16 cellular contexts compared by ENCODE assay signal in genomic region chr5:92364986-92365550, GRCh38.
DNase-seq lines count a peak whose midpoint lies in the region; TF ChIP-seq lines count a peak whose summit lies in the region.
"Had no signal": no experiment of that assay in that cellular context is flagged by ENCODE, and none has a peak within 500 bp of the region (broad histone marks: within the 10 kb centered on the region; RNA-seq: fewer than 3 reads in every experiment).

No MANE protein-coding gene starts in this region.

- intact Hi-C loops in testis (cut with DNase I; ENCODE audit: low total_unique reads) = no loop called here

- DNase-seq in GM04504 (ENCODE audit: low read depth) = peak; percentile 56
- DNase-seq in astrocyte of the spinal cord (ENCODE audit: low read depth, low spot score) = peak; percentile 86
- DNase-seq in iris pigment epithelial cell (ENCODE audit: low read depth) = peak; percentile 60
- DNase-seq in testis = peak; percentile 44
- DNase-seq in NCI-H2227 treated with DMSO at 0.1 percent for 48 hours (lab: John Stamatoyannopoulos, UW) = no peak
- DNase-seq in KBM-7 = no peak
- DNase-seq in stimulated activated CD4-positive, alpha-beta T cell treated with anti-CD3 and anti-CD28 coated beads, Interleukin-12 subunit alpha, Interleukin-12 subunit beta, amount 100 ng/mL, for 4 hours = no peak
- DNase-seq: activated gamma-delta T cell treated with Interleukin-2 at 50 U/mL for 16 hours, DMS53, left colon, NCI-H1092, NCI-H2081, NCI-H510A treated with DMSO at 0.1 percent for 48 hours, stomach had no signal

- H3K36me3 ChIP-seq in testis (ENCODE audit: low read depth, missing control alignments) = no peaks in the 10 kb centered on the region
- H3K36me3 ChIP-seq: gastroesophageal sphincter, neutrophil, stomach had no signal

- H3K27ac ChIP-seq in testis = no peak overlapping the region
- H3K27ac ChIP-seq: gastroesophageal sphincter, neutrophil, stomach had no signal

- no peak overlapping the region for H3K4me3 ChIP-seq in astrocyte of the spinal cord (ENCODE audit: low read depth, low read length)
- no peak overlapping the region for H3K4me3 ChIP-seq in testis
- H3K4me3 ChIP-seq: gastroesophageal sphincter, stomach had no signal

- in situ Hi-C loops in astrocyte of the spinal cord (cut with HindIII; ENCODE audit: low sequenced_read_pairs) (no loop called here), KBM-7 (cut with MboI; ENCODE audit: low pct_unique_long_range_greater_than_20kb, low sequenced_read_pairs) (no loop called here)

- H3K9me3 ChIP-seq in testis = no peaks in the 10 kb centered on the region
- H3K9me3 ChIP-seq: neutrophil had no signal

- no peak for TF ChIP-seq POLR2A in testis (IDR thresholded peaks at IDR 0.05)

- no peaks in the 10 kb centered on the region for H3K27me3 ChIP-seq in testis
- H3K27me3 ChIP-seq: gastroesophageal sphincter, neutrophil, stomach had no signal

- H3K4me1 ChIP-seq in testis = no peaks in the 10 kb centered on the region
- H3K4me1 ChIP-seq: gastroesophageal sphincter, stomach had no signal

- WGBS in testis, 2 donors = 72 to 74% methylated on average over 3 of the region's 3 CpGs

- no peak for TF ChIP-seq CTCF in astrocyte of the spinal cord (IDR thresholded peaks at IDR 0.05; ENCODE audit: low read depth, low read length)
- TF ChIP-seq CTCF in testis (IDR thresholded peaks at IDR 0.05) = no peak

Comparison
In these comparisons a context has a peak if more than half of its experiments do, and no peak if none do; other contexts are left out.
1. DNase-seq: peak in GM04504 (single experiment), astrocyte of the spinal cord (single experiment), iris pigment epithelial cell (single experiment) and testis (single experiment); none in NCI-H2227 treated with DMSO at 0.1 percent for 48 hours (single experiment), KBM-7 (single experiment) and stimulated activated CD4-positive, alpha-beta T cell treated with anti-CD3 and anti-CD28 coated beads, Interleukin-12 subunit alpha, Interleukin-12 subunit beta, amount 100 ng/mL, for 4 hours (single experiment).